In genomic region chr12:64088431-64089349, GRCh38 we compare ENCODE assay signal across 8 cellular contexts.
DNase-seq lines count a peak whose midpoint lies in the region; ATAC-seq and TF ChIP-seq lines count a peak whose summit lies in the region.

No MANE protein-coding gene starts in this region.

- H4K20me1 ChIP-seq in BLaER1 (no peaks in the 10 kb centered on the region), MM.1S (ENCODE audit: insufficient read depth, low read length) (no peaks in the 10 kb centered on the region)

- no peaks in the 10 kb centered on the region for H3F3A ChIP-seq in MM.1S (ENCODE audit: insufficient read depth, low read length)

- ATAC-seq in HG02970 (IDR thresholded peaks at IDR 0.05; ENCODE audit: low FRiP score, unreplicated experiment), result no peak

- TF ChIP-seq CTCF in MM.1S (IDR thresholded peaks at IDR 0.05; ENCODE audit: low read length) (no peak), spleen (IDR thresholded peaks at IDR 0.05 in 8 of 11, conservative IDR thresholded peaks at IDR 0.05 in 3 of 11) (no peak)

- peak overlapping the region; percentile 20 for H3K4me2 ChIP-seq in BLaER1
- no peak overlapping the region for H3K4me2 ChIP-seq in MM.1S (ENCODE audit: low read depth, low read length)

- WGBS in spleen, 5 donors, result 53 to 68% (median 61%) methylated on average over 12 of the region's 12 CpGs

- H3K4me1 ChIP-seq in BLaER1, result peaks cover 14% of the 10 kb centered on the region
- H3K4me1 ChIP-seq in MM.1S (ENCODE audit: low read length), result peaks cover 12% of the 10 kb centered on the region
- H3K4me1 ChIP-seq in spleen, result peaks cover 0 to 22% (median 8%) of the 10 kb centered on the region in 6 donors

- H3K4me3 ChIP-seq in BLaER1, result no peak overlapping the region
- no peak overlapping the region for H3K4me3 ChIP-seq in MM.1S (ENCODE audit: low read length)
- no peak overlapping the region for H3K4me3 ChIP-seq in spleen

- no peak for TF ChIP-seq POLR2A in spleen (IDR thresholded peaks at IDR 0.05)

- H3K27me3 ChIP-seq in BLaER1, result no peaks in the 10 kb centered on the region
- no peaks in the 10 kb centered on the region for H3K27me3 ChIP-seq in MM.1S (replicated peaks; ENCODE audit: insufficient read depth, low read length)
- H3K27me3 ChIP-seq in spleen (replicated peaks in 1 of 7), result no peaks in the 10 kb centered on the region

- peak; percentile 48 for DNase-seq in MM.1S
- DNase-seq in amniotic stem cell (lab: John Stamatoyannopoulos, UW), result peak; percentile 86
- peak; percentile 61 for DNase-seq in iPS DF 19.7 (ENCODE audit: low read depth, low spot score)
- DNase-seq in spleen, result no peak
- DNase-seq in NAMALWA (ENCODE audit: low spot score), result no peak
- no peak for DNase-seq in NCI-H526 treated with DMSO at 0.1 percent for 48 hours (lab: John Stamatoyannopoulos, UW)

- H3K36me3 ChIP-seq in BLaER1 (no peaks in the 10 kb centered on the region), MM.1S (replicated peaks; ENCODE audit: insufficient read depth, low read length) (no peaks in the 10 kb centered on the region), spleen (no peaks in the 10 kb centered on the region)

- H3K9me3 ChIP-seq in BLaER1, result no peaks in the 10 kb centered on the region
- no peaks in the 10 kb centered on the region for H3K9me3 ChIP-seq in MM.1S (replicated peaks; ENCODE audit: insufficient read depth, low read length)
- H3K9me3 ChIP-seq in spleen, result no peaks in the 10 kb centered on the region

- H3K27ac ChIP-seq in BLaER1 (no peak overlapping the region), MM.1S (ENCODE audit: low read length) (no peak overlapping the region), spleen (peak overlapping the region; percentile 9 to 74 (median 66))

- no peaks in the 10 kb centered on the region for H3K79me2 ChIP-seq in MM.1S (ENCODE audit: low read length)

- H2AFZ ChIP-seq in MM.1S (ENCODE audit: low read length), result no peak overlapping the region

- intact Hi-C loops in spleen (cut with DNase I; ENCODE audit: low total_unique reads), result no loop called here

- no peaks in the 10 kb centered on the region for H3K9me2 ChIP-seq in MM.1S (replicated peaks; ENCODE audit: insufficient read depth, low read length)

- no peak overlapping the region for H3K9ac ChIP-seq in BLaER1
- H3K9ac ChIP-seq in MM.1S (ENCODE audit: low read length), result no peak overlapping the region

Comparison
In these comparisons a context has a peak if more than half of its experiments do, and no peak if none do; other contexts are left out.
1. H3K27ac ChIP-seq: peak in spleen (8 of 8); none in BLaER1 (single experiment) and MM.1S (single experiment).
2. DNase-seq: peak in MM.1S (single experiment), amniotic stem cell (single experiment) and iPS DF 19.7 (single experiment); none in spleen (single experiment), NAMALWA (single experiment) and NCI-H526 treated with DMSO at 0.1 percent for 48 hours (single experiment).